24 cellular contexts compared by ENCODE assay signal in genomic region chr5:30698217-30698616, GRCh38.
"Had no signal": no experiment of that assay in that cellular context is flagged by ENCODE, and none has a peak within 500 bp of the region (broad histone marks: within the 10 kb centered on the region; RNA-seq: fewer than 3 reads in every experiment).

No MANE protein-coding gene starts in this region.

- H3K4me3 Mint-ChIP-seq: dendritic cell treated with granulocyte-macrophage colony-stimulating factor and Interleukin-4, amounts not matched to agents 40 ng/mL and 50 ng/mL, for 4 days; effector memory CD8-positive, alpha-beta T cell; endodermal cell; memory B cell; mesothelial cell of epicardium; naive B cell; naive thymus-derived CD8-positive, alpha-beta T cell had no signal

- ATAC-seq: effector memory CD8-positive, alpha-beta T cell; esophagus mucosa; gastrocnemius medialis; heart left ventricle; left cardiac atrium; left lung; left ventricle myocardium superior; lower lobe of right lung; mucosa of descending colon; naive thymus-derived CD8-positive, alpha-beta T cell had no signal

- H3K36me3 Mint-ChIP-seq: memory B cell, mesothelial cell of epicardium, naive B cell had no signal

- H3K4me1 Mint-ChIP-seq: endodermal cell; memory B cell; mesothelial cell of epicardium; naive B cell; naive thymus-derived CD8-positive, alpha-beta T cell had no signal

- H3K27me3 Mint-ChIP-seq: dendritic cell treated with granulocyte-macrophage colony-stimulating factor and Interleukin-4, amounts not matched to agents 40 ng/mL and 50 ng/mL, for 4 days; effector memory CD8-positive, alpha-beta T cell; memory B cell; naive B cell; naive thymus-derived CD8-positive, alpha-beta T cell had no signal

- H3K27me3 ChIP-seq: esophagus squamous epithelium, gastrocnemius medialis, heart left ventricle, hepatocyte, left lung had no signal

- H3K9me3 ChIP-seq: esophagus squamous epithelium, gastrocnemius medialis had no signal

- H3K36me3 ChIP-seq: esophagus squamous epithelium, gastrocnemius medialis, heart left ventricle, left lung, lower lobe of right lung had no signal

- H3K4me2 ChIP-seq: hepatocyte had no signal

- H3K27ac Mint-ChIP-seq: dendritic cell treated with granulocyte-macrophage colony-stimulating factor and Interleukin-4, amounts not matched to agents 40 ng/mL and 50 ng/mL, for 4 days; effector memory CD8-positive, alpha-beta T cell; endodermal cell; memory B cell; mesothelial cell of epicardium; naive B cell; naive thymus-derived CD8-positive, alpha-beta T cell had no signal

- DNase-seq: cortex of kidney; effector CD8-positive, alpha-beta T cell; effector memory CD8-positive, alpha-beta T cell; endodermal cell; erythroblast; esophagus squamous epithelium; foreskin fibroblast; foreskin melanocyte; gastrocnemius medialis; hypothalamus; left cardiac atrium; left lung; left ventricle myocardium superior; lower lobe of right lung; mucosa of descending colon; naive B cell; naive thymus-derived CD8-positive, alpha-beta T cell had no signal

- H3K4me1 ChIP-seq: esophagus squamous epithelium, gastrocnemius medialis, heart left ventricle, left lung, lower lobe of right lung had no signal

- H2AFZ ChIP-seq: hepatocyte had no signal

- H3K4me3 ChIP-seq: esophagus squamous epithelium, gastrocnemius medialis, heart left ventricle, hepatocyte, left lung, lower lobe of right lung, mucosa of descending colon had no signal

- H3K79me2 ChIP-seq: hepatocyte had no signal

- H3K27ac ChIP-seq: epithelial cell of prostate, esophagus squamous epithelium, gastrocnemius medialis, heart left ventricle, hepatocyte, left lung, lower lobe of right lung had no signal
